ENCODE assay signal across 1 cellular context in genomic region chr2:9226458-9227380, GRCh38.
TF ChIP-seq lines count a peak whose summit lies in the region.

No MANE protein-coding gene starts in this region.

TF ChIP-seq in H1, 55 proteins besides CTCF, POLR2A, EP300 and RAD21 (continued from another document):
- no peak for TF ChIP-seq HDAC6 (IDR thresholded peaks at IDR 0.05; ENCODE audit: low read depth, low read length)
- TF ChIP-seq CHD2 (IDR thresholded peaks at IDR 0.05; ENCODE audit: low read length) = no peak
- no peak for TF ChIP-seq BACH1 (IDR thresholded peaks at IDR 0.05; ENCODE audit: low read length)
- TF ChIP-seq TCF12 (IDR thresholded peaks at IDR 0.05; ENCODE audit: low read depth, low read length) = no peak
- TF ChIP-seq JUND (IDR thresholded peaks at IDR 0.05; ENCODE audit: low read length) = no peak
- TF ChIP-seq USF2 (IDR thresholded peaks at IDR 0.05; ENCODE audit: low read length) = no peak
